36 cellular contexts compared by ENCODE assay signal in the genomic region with DNA sequence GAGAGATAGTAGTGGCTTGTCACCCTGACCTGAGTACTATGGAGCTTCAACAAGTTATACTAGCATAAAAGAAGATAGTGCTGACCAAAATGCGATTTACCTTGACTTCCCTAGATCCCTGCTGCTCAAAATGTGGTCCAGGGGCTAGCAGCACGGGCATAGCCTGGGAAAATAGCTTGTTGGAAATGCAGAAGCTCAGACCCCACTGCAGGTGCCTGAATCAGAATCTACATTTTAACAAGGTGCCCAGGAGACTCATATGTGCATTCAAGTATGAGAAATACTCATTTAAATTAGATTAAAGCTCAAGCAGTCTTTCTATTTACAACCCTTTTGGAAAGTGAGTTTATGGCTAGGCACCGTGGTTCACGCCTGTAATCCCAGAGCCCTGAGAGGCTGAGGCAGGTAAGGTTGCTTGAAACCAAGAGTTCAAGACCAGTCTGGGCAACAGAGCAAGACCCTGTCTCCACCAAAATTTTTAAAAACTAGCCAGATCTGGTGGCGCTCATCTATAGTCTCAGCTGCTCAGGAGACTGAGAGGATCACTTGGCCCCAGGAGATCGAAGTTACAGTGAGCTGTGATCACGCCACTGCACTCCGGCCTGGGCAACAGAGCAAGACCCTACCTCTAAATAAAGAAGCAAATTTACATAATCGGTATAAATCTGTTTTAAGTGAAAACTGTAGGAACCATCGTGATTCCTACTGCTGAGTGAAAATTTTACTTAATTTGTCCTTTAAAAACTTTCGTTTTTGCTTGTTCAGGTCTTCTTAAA. TPM values are rescaled to one million over a fixed set of nuclear protein-coding genes. Genes with fewer than 3 reads are reported as not detected.
"Had no signal": no experiment of that assay in that cellular context is flagged by ENCODE, and none has a peak within 500 bp of the region (broad histone marks: within the 10 kb centered on the region; RNA-seq: fewer than 3 reads in every experiment).

No MANE protein-coding gene starts in this region.

- H3K4me1 ChIP-seq: esophagus muscularis mucosa, foreskin keratinocyte, gastrocnemius medialis, heart left ventricle had no signal

- H3K9me3 ChIP-seq: esophagus muscularis mucosa, gastrocnemius medialis, heart left ventricle had no signal

- H3K27me3 ChIP-seq: esophagus muscularis mucosa, gastrocnemius medialis had no signal

- H3K36me3 ChIP-seq: brain microvascular endothelial cell, esophagus muscularis mucosa, gastrocnemius medialis, heart left ventricle, WERI-Rb-1 had no signal

- H3K9me3 Mint-ChIP-seq: activated CD4-positive, alpha-beta memory T cell treated with anti-CD3 and anti-CD28 coated beads, Interleukin-2, amount 10 ng/mL, durations not matched to agents 7 days and 5 days; activated CD4-positive, alpha-beta T cell treated with anti-CD3 and anti-CD28 coated beads, Interleukin-2, amount 10 ng/mL, durations not matched to agents 7 days and 5 days; activated T-cell treated with anti-CD3 and anti-CD28 coated beads, Interleukin-2, amount 50 U/mL, for 24 hours; activated T-cell treated with anti-CD3 and anti-CD28 coated beads, Interleukin-2, amount 50 U/mL, for 72 hours; central memory CD8-positive, alpha-beta T cell; dendritic cell treated with granulocyte-macrophage colony-stimulating factor and Interleukin-4, amounts not matched to agents 40 ng/mL and 50 ng/mL, for 4 days; effector memory CD8-positive, alpha-beta T cell; T-helper 2 cell treated with Interferon-gamma antibody and Interleukin-4, amounts not matched to agents 5 μg/mL and 100 μg/mL, for 36 hours had no signal

- H3K27ac ChIP-seq: brain microvascular endothelial cell, coronary artery, dorsolateral prefrontal cortex, esophagus muscularis mucosa, foreskin keratinocyte, gastrocnemius medialis, heart left ventricle, WERI-Rb-1 had no signal

- FAIRE-seq: astrocyte, bronchial epithelial cell had no signal

- H3K27ac Mint-ChIP-seq: activated CD4-positive, alpha-beta memory T cell treated with anti-CD3 and anti-CD28 coated beads, Interleukin-2, amount 10 ng/mL, durations not matched to agents 7 days and 5 days; activated CD4-positive, alpha-beta T cell treated with anti-CD3 and anti-CD28 coated beads for 36 hours; activated CD4-positive, alpha-beta T cell treated with anti-CD3 and anti-CD28 coated beads, Interleukin-2, amount 10 ng/mL, durations not matched to agents 7 days and 5 days; activated naive CD8-positive, alpha-beta T cell; activated T-cell treated with anti-CD3 and anti-CD28 coated beads, Interleukin-2, amount 50 U/mL, for 24 hours; activated T-cell treated with anti-CD3 and anti-CD28 coated beads, Interleukin-2, amount 50 U/mL, for 72 hours; dendritic cell treated with granulocyte-macrophage colony-stimulating factor and Interleukin-4, amounts not matched to agents 40 ng/mL and 50 ng/mL, for 4 days; T-helper 17 cell; T-helper 2 cell treated with Interferon-gamma antibody and Interleukin-4, amounts not matched to agents 5 μg/mL and 100 μg/mL, for 36 hours had no signal

- H3K4me1 Mint-ChIP-seq: activated CD4-positive, alpha-beta memory T cell treated with anti-CD3 and anti-CD28 coated beads, Interleukin-2, amount 10 ng/mL, durations not matched to agents 7 days and 5 days; activated CD4-positive, alpha-beta T cell treated with anti-CD3 and anti-CD28 coated beads for 36 hours; activated CD4-positive, alpha-beta T cell treated with anti-CD3 and anti-CD28 coated beads, Interleukin-2, amount 10 ng/mL, durations not matched to agents 7 days and 5 days; central memory CD8-positive, alpha-beta T cell; T-helper 17 cell had no signal

- H3K4me3 Mint-ChIP-seq: activated CD4-positive, alpha-beta memory T cell treated with anti-CD3 and anti-CD28 coated beads, Interleukin-2, amount 10 ng/mL, durations not matched to agents 7 days and 5 days; activated CD4-positive, alpha-beta T cell treated with anti-CD3 and anti-CD28 coated beads for 36 hours; activated CD4-positive, alpha-beta T cell treated with anti-CD3 and anti-CD28 coated beads, Interleukin-2, amount 10 ng/mL, durations not matched to agents 7 days and 5 days; activated naive CD8-positive, alpha-beta T cell; activated T-cell treated with anti-CD3 and anti-CD28 coated beads, Interleukin-2, amount 50 U/mL, for 24 hours; activated T-cell treated with anti-CD3 and anti-CD28 coated beads, Interleukin-2, amount 50 U/mL, for 72 hours; central memory CD8-positive, alpha-beta T cell; dendritic cell treated with granulocyte-macrophage colony-stimulating factor and Interleukin-4, amounts not matched to agents 40 ng/mL and 50 ng/mL, for 4 days; effector memory CD8-positive, alpha-beta T cell; T-helper 17 cell; T-helper 2 cell treated with Interferon-gamma antibody and Interleukin-4, amounts not matched to agents 5 μg/mL and 100 μg/mL, for 36 hours had no signal

- DNase-seq: activated CD4-positive, alpha-beta memory T cell treated with anti-CD3 and anti-CD28 coated beads, Interleukin-2, amount 10 ng/mL, durations not matched to agents 7 days and 5 days; activated CD4-positive, alpha-beta T cell treated with anti-CD3 and anti-CD28 coated beads for 36 hours; activated CD4-positive, alpha-beta T cell treated with anti-CD3 and anti-CD28 coated beads, Interleukin-2, amount 10 ng/mL, durations not matched to agents 7 days and 5 days; activated CD4-positive, alpha-beta T cell treated with anti-CD3 and anti-CD28 coated beads, Interleukin-2, amount 50 U/mL, for 4 hours; activated CD4-positive, CD25-positive, alpha-beta regulatory T cell; activated CD4-positive, CD25-positive, alpha-beta regulatory T cell treated with anti-CD3 and anti-CD28 coated beads, Interleukin-2, amount 50 U/mL, for 72 hours; activated CD8-positive, alpha-beta memory T cell treated with anti-CD3 and anti-CD28 coated beads, Interleukin-2, amount 50 U/mL, for 48 hours; activated effector memory CD4-positive, alpha-beta T cell treated with Interleukin-2 at 50 U/mL for 16 hours; activated gamma-delta T cell treated with Interleukin-2 at 50 U/mL for 16 hours; activated naive CD4-positive, alpha-beta T cell treated with anti-CD3 and anti-CD28 coated beads, Interleukin-2, amount 50 U/mL, for 16 hours; activated naive CD4-positive, alpha-beta T cell treated with Interleukin-2 at 50 U/mL for 16 hours; activated T-cell treated with anti-CD3 and anti-CD28 coated beads for 4 hours; activated T-cell treated with anti-CD3 and anti-CD28 coated beads, Interleukin-2, amount 50 U/mL, for 24 hours; activated T-cell treated with anti-CD3 and anti-CD28 coated beads, Interleukin-2, amount 50 U/mL, for 72 hours; amniotic stem cell; anterior cingulate cortex; brain microvascular endothelial cell; dorsolateral prefrontal cortex; effector memory CD8-positive, alpha-beta T cell; erythroblast; foreskin keratinocyte; gastrocnemius medialis; glutamatergic neuron; heart left ventricle; T-helper 17 cell; T1000; WERI-Rb-1 had no signal

- H3K27me3 Mint-ChIP-seq: activated CD4-positive, alpha-beta T cell treated with anti-CD3 and anti-CD28 coated beads for 36 hours; activated T-cell treated with anti-CD3 and anti-CD28 coated beads, Interleukin-2, amount 50 U/mL, for 24 hours had no signal

- H3K4me3 ChIP-seq: coronary artery, dorsolateral prefrontal cortex, esophagus muscularis mucosa, gastrocnemius medialis, heart left ventricle had no signal

- ATAC-seq: activated CD4-positive, alpha-beta T cell treated with anti-CD3 and anti-CD28 coated beads for 36 hours; activated T-cell treated with anti-CD3 and anti-CD28 coated beads, Interleukin-2, amount 50 U/mL, for 72 hours; effector memory CD8-positive, alpha-beta T cell; foreskin keratinocyte; gastrocnemius medialis; heart left ventricle; T-helper 17 cell had no signal

RNA-seq across cellular contexts. Expression of gene APOH, which starts 7.3 kb away (rescaled TPM):
- total RNA-seq: activated CD4-positive, alpha-beta memory T cell treated with anti-CD3 and anti-CD28 coated beads, Interleukin-2, amount 10 ng/mL, durations not matched to agents 7 days and 5 days; activated CD4-positive, alpha-beta T cell treated with anti-CD3 and anti-CD28 coated beads for 36 hours; activated CD4-positive, alpha-beta T cell treated with anti-CD3 and anti-CD28 coated beads, Interleukin-2, amount 10 ng/mL, durations not matched to agents 7 days and 5 days; activated T-cell treated with anti-CD3 and anti-CD28 coated beads, Interleukin-2, amount 50 U/mL, for 72 hours; astrocyte; cardiac septum; dorsolateral prefrontal cortex; esophagus muscularis mucosa; foreskin keratinocyte; T-helper 17 cell had no signal
- polyA plus RNA-seq: foreskin keratinocyte had no signal
